8 cellular contexts compared by ENCODE assay signal in genomic region chr11:287821-288327, GRCh38. TPM values are rescaled to one million over a fixed set of nuclear protein-coding genes. Genes with fewer than 3 reads are reported as not detected.
DNase-seq lines count a peak whose midpoint lies in the region; ATAC-seq and TF ChIP-seq lines count a peak whose summit lies in the region.

No MANE protein-coding gene starts in this region.

- CTCF ChIA-PET in Calu3 (lab: Charles Lee) = no interaction called here

- intact Hi-C loops in Calu3 (cut with micrococcal nuclease; ENCODE audit: unreplicated experiment) = no loop called here

- no peak for DNase-seq in Calu3
- peak; percentile 67 for DNase-seq in T follicular helper cell (ENCODE audit: low read depth)
- DNase-seq in effector memory CD4-positive, alpha-beta T cell = no peak
- peak in 7 of 10 donors; percentile 55 to 77 (median 64) for DNase-seq in naive thymus-derived CD8-positive, alpha-beta T cell
- no peak for DNase-seq in putamen (ENCODE audit: low spot score)

- peaks cover 13% of the 10 kb centered on the region for H3K36me3 ChIP-seq in effector memory CD4-positive, alpha-beta T cell (ENCODE audit: control insufficient read depth, insufficient read depth, low read length)

- peak; percentile 45 to 51 for ATAC-seq in naive thymus-derived CD8-positive, alpha-beta T cell
- no peak for ATAC-seq in HG02588 (IDR thresholded peaks at IDR 0.05; ENCODE audit: unreplicated experiment)
- no peak for ATAC-seq in GM18505 (IDR thresholded peaks at IDR 0.05; ENCODE audit: unreplicated experiment)
- ATAC-seq in GM19395 (IDR thresholded peaks at IDR 0.05; ENCODE audit: unreplicated experiment) = no peak

- H3K4me3 Mint-ChIP-seq in Calu3 (ENCODE audit: low read depth, unreplicated experiment) = peak overlapping the region; percentile 75
- H3K4me3 Mint-ChIP-seq in naive thymus-derived CD8-positive, alpha-beta T cell = peak overlapping the region; percentile 93 to 100 (median 97)

- H3K4me3 ChIP-seq in effector memory CD4-positive, alpha-beta T cell (ENCODE audit: insufficient read depth, low read depth, low read length, poor library complexity, severe bottlenecking) = peak overlapping the region; percentile 90

- no peak overlapping the region for H3K27ac Mint-ChIP-seq in Calu3 (ENCODE audit: unreplicated experiment)
- H3K27ac Mint-ChIP-seq in naive thymus-derived CD8-positive, alpha-beta T cell = peak overlapping the region; percentile 93 to 99 (median 98)

- peaks cover 10% of the 10 kb centered on the region for H3K4me1 ChIP-seq in effector memory CD4-positive, alpha-beta T cell (ENCODE audit: control insufficient read depth, insufficient read depth, low read length, poor library complexity, severe bottlenecking)

- H3K27me3 ChIP-seq in effector memory CD4-positive, alpha-beta T cell (replicated peaks; ENCODE audit: control insufficient read depth, insufficient read depth, low read length, poor library complexity, severe bottlenecking) = no peaks in the 10 kb centered on the region

- BruUV-seq in Calu3 (replicated peaks; lab: Mats Ljungman, UMichigan) = no TSS peak

- H3K27me3 Mint-ChIP-seq in Calu3 (ENCODE audit: unreplicated experiment) = peaks cover 57% of the 10 kb centered on the region
- peaks cover 0 to 2% (median 0%) of the 10 kb centered on the region in 5 donors for H3K27me3 Mint-ChIP-seq in naive thymus-derived CD8-positive, alpha-beta T cell

- peaks cover 13% of the 10 kb centered on the region for H3K36me3 Mint-ChIP-seq in Calu3 (ENCODE audit: insufficient read depth, unreplicated experiment)
- peaks cover 0 to 20% (median 5%) of the 10 kb centered on the region in 3 donors for H3K36me3 Mint-ChIP-seq in naive thymus-derived CD8-positive, alpha-beta T cell

- no peak for TF ChIP-seq CTCF in Calu3 (IDR thresholded peaks at IDR 0.05; ENCODE audit: unreplicated experiment)

- H3K4me1 Mint-ChIP-seq in Calu3 (ENCODE audit: low read depth, unreplicated experiment) = peaks cover 9% of the 10 kb centered on the region
- peaks cover 29 to 62% (median 46%) of the 10 kb centered on the region in 4 donors for H3K4me1 Mint-ChIP-seq in naive thymus-derived CD8-positive, alpha-beta T cell

- POLR2A ChIA-PET in naive thymus-derived CD8-positive, alpha-beta T cell (lab: Charles Lee) = interaction anchor here (0.7 to 20.1 kb wide), 19 partner anchors 8 to 249 kb away, joined by 3 to 863 read pairs (median 6); partner anchors contain the start of genes BET1L, IFITM1, IFITM2 and IFITM5

- TF ChIP-seq POLR2A in GM18505 (IDR thresholded peaks at IDR 0.05; ENCODE audit: borderline replicate concordance, extremely low read depth, insufficient read depth, insufficient read length) = no peak

- no peaks in the 10 kb centered on the region for H3K9me3 ChIP-seq in effector memory CD4-positive, alpha-beta T cell (ENCODE audit: control insufficient read depth, low read length)

- no peaks in the 10 kb centered on the region for H3K9me3 Mint-ChIP-seq in Calu3 (ENCODE audit: low read depth, unreplicated experiment)
- H3K9me3 Mint-ChIP-seq in naive thymus-derived CD8-positive, alpha-beta T cell = no peaks in the 10 kb centered on the region

- peak overlapping the region; percentile 96 for H3K27ac ChIP-seq in effector memory CD4-positive, alpha-beta T cell (ENCODE audit: insufficient read depth, low read length, poor library complexity, severe bottlenecking)

RNA-seq across cellular contexts. Expression of gene PGGHG, which starts 1.1 kb away (rescaled TPM):
- 9.5 and 13.5 TPM in 2 replicates for total RNA-seq in Calu3 (2022)
- 100 to 1,000 TPM; 662 to 707 TPM for total RNA-seq in naive thymus-derived CD8-positive, alpha-beta T cell
- polyA plus RNA-seq in naive thymus-derived CD8-positive, alpha-beta T cell = 10 to 100 TPM in 2 of 3 donors, 1 to 10 TPM in 1; 8.1 to 14.9 (median 11.2) TPM

RNA-seq across cellular contexts. Expression of gene NLRP6, which starts 9.7 kb away (rescaled TPM):
- total RNA-seq in Calu3 (2022) = not detected in 2 replicates
- 10 to 100 TPM; 28.6 to 32.0 TPM for total RNA-seq in naive thymus-derived CD8-positive, alpha-beta T cell
- 10 to 100 TPM in 2 of 3 donors, 1 to 10 TPM in 1; 9.1 to 25.9 (median 19.1) TPM for polyA plus RNA-seq in naive thymus-derived CD8-positive, alpha-beta T cell

RNA-seq across cellular contexts. Expression of gene IFITM5, which starts 11.5 kb away (rescaled TPM):
- total RNA-seq in Calu3 (2022) = not detected in 2 replicates
- not detected for total RNA-seq in naive thymus-derived CD8-positive, alpha-beta T cell
- polyA plus RNA-seq in naive thymus-derived CD8-positive, alpha-beta T cell = not detected

RNA-seq across cellular contexts. Expression of gene IFITM2, which starts 19.7 kb away (rescaled TPM):
- 29.1 and 117 TPM in 2 replicates for total RNA-seq in Calu3 (2022)
- total RNA-seq in naive thymus-derived CD8-positive, alpha-beta T cell = 100 to 1,000 TPM; 115 to 122 TPM
- 1,000 to 10,000 TPM; 2,345 to 2,732 (median 2,362) TPM for polyA plus RNA-seq in naive thymus-derived CD8-positive, alpha-beta T cell

RNA-seq across cellular contexts. Expression of gene IFITM1, which starts 26.0 kb away (rescaled TPM):
- 45.6 and 179 TPM in 2 replicates for total RNA-seq in Calu3 (2022)
- 10 to 100 TPM; 90.0 to 91.0 TPM for total RNA-seq in naive thymus-derived CD8-positive, alpha-beta T cell
- 1,000 to 10,000 TPM; 1,833 to 2,198 (median 2,135) TPM for polyA plus RNA-seq in naive thymus-derived CD8-positive, alpha-beta T cell

Comparison
In these comparisons a context has a peak if more than half of its experiments do, and no peak if none do; other contexts are left out.
1. DNase-seq: peak in T follicular helper cell (single experiment) and naive thymus-derived CD8-positive, alpha-beta T cell (7 of 10); none in Calu3 (single experiment), effector memory CD4-positive, alpha-beta T cell (0 of 3) and putamen (single experiment).
2. ATAC-seq: peak in naive thymus-derived CD8-positive, alpha-beta T cell (2 of 2); none in HG02588 (single experiment), GM18505 (single experiment) and GM19395 (single experiment).
3. RNA of gene PGGHG, which starts 1.1 kb away (total RNA-seq): 662 to 707 TPM in naive thymus-derived CD8-positive, alpha-beta T cell; 9.5 to 13.5 TPM in Calu3; every median in the first group is over 10 times any median in the second.
4. RNA of gene NLRP6, which starts 9.7 kb away (total RNA-seq): 28.6 to 32.0 TPM in naive thymus-derived CD8-positive, alpha-beta T cell; not detected in Calu3; every median in the first group is over 10 times any median in the second.